In the genomic region with DNA sequence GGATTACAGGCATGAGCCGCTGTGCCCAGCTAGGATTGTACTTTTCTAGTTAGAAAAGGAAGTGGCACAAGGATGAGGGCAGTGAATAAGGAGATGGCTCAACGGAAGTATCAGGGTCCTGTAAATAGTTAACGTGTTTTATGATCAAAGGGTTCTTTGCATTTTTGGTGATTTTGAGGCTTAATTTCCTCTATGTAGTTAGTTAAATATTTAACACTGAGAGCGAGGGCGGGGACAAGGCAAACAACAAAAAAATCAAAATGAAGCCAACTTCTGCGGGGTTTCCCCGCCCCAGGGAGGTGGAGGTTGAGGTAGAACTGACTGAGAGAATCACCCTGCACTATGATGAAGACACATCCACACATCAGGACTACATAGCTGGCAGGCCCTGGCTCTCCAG, we compare ENCODE assay signal across 8 cellular contexts. TPM values are rescaled to one million over a fixed set of nuclear protein-coding genes. Genes with fewer than 3 reads are reported as not detected.
DNase-seq lines count a peak whose midpoint lies in the region; ATAC-seq, FAIRE-seq and TF ChIP-seq lines count a peak whose summit lies in the region.
"Not testable (repeated sequence)": the region's sequence is repeated elsewhere in the genome, so short reads cannot be mapped to it uniquely, and the experiment has no call there.

No MANE protein-coding gene starts in this region.

- not testable (repeated sequence) for H3K9me3 ChIP-seq in CD4-positive, alpha-beta memory T cell (ENCODE audit: control insufficient read depth in 1 of 2, low read length in 2 of 2); endothelial cell of umbilical vein (replicated peaks; ENCODE audit: control insufficient read depth, insufficient read depth, low read length); right atrium auricular region; right lobe of liver; upper lobe of left lung

- not testable (repeated sequence) for DNase-seq in CD4-positive, alpha-beta memory T cell; RWPE1 (ENCODE audit: low spot score); endothelial cell of umbilical vein (ENCODE audit: low read depth, low spot score); right atrium auricular region (ENCODE audit: low spot score); upper lobe of left lung
- DNase-seq in activated effector memory CD4-positive, alpha-beta T cell treated with anti-CD3 and anti-CD28 coated beads, Interleukin-2, amount 50 U/mL, for 16 hours: peak; percentile 60
- DNase-seq in right lobe of liver: peak in 1 of 3 donors; percentile 46
- DNase-seq in posterior vena cava (ENCODE audit: low spot score): peak; percentile 19

- not testable (repeated sequence) for H3K27ac ChIP-seq in CD4-positive, alpha-beta memory T cell (ENCODE audit: low read depth, low read length); endothelial cell of umbilical vein (ENCODE audit: insufficient read depth, low read depth, low read length)
- H3K27ac ChIP-seq in RWPE1 (peak overlapping the region; percentile 96), right atrium auricular region (peak overlapping the region; percentile 42 to 51), right lobe of liver (peak overlapping the region in 2 of 3 donors; percentile 33 to 47), upper lobe of left lung (peak overlapping the region; percentile 70 to 87 (median 78))

- not testable (repeated sequence) for H3K4me3 ChIP-seq in CD4-positive, alpha-beta memory T cell (ENCODE audit: low read length in 2 of 2); endothelial cell of umbilical vein (replicated peaks in 1 of 3; ENCODE audit: insufficient read depth in 1 of 3, low read depth in 1 of 3, low read length in 3 of 3); right atrium auricular region; right lobe of liver; upper lobe of left lung

- H3K79me2 ChIP-seq in endothelial cell of umbilical vein (ENCODE audit: control insufficient read depth, insufficient read depth, low read length): not testable (repeated sequence)

- not testable (repeated sequence) for H3K9me1 ChIP-seq in endothelial cell of umbilical vein (replicated peaks; ENCODE audit: control insufficient read depth, extremely low read depth, insufficient read depth, low read length)

- peak; percentile 78 for FAIRE-seq in endothelial cell of umbilical vein (lab: Jason Lieb, UNC)

- H3K4me1 Mint-ChIP-seq in CD4-positive, alpha-beta memory T cell: peaks cover 8 to 24% (median 16%) of the 10 kb centered on the region in 4 donors

- not testable (repeated sequence) for H3K9ac ChIP-seq in endothelial cell of umbilical vein (replicated peaks; ENCODE audit: extremely low read depth, insufficient read depth, low read length)

- H3K9me3 Mint-ChIP-seq in CD4-positive, alpha-beta memory T cell: not testable (repeated sequence)

- peaks cover 6 to 22% of the 10 kb centered on the region in 2 donors for H3K36me3 Mint-ChIP-seq in CD4-positive, alpha-beta memory T cell

- not testable (repeated sequence) for TF ChIP-seq EP300 in upper lobe of left lung (IDR thresholded peaks at IDR 0.05)

- H2AFZ ChIP-seq in endothelial cell of umbilical vein (ENCODE audit: low read depth, low read length): not testable (repeated sequence)

- CTCF ChIA-PET in CD4-positive, alpha-beta memory T cell (lab: Charles Lee; ENCODE audit: partially characterized antibody); RWPE1 (lab: Yijun Ruan, JAX): not testable (repeated sequence)
- CTCF ChIA-PET in endothelial cell of umbilical vein (lab: Charles Lee): interaction anchor here (0.7 kb wide), 1 partner anchor 16 kb away, joined by 3 read pairs; the partner anchor contains the start of gene ARHGAP27

- TF ChIP-seq CTCF in RWPE1 (conservative IDR thresholded peaks at IDR 0.05; ENCODE audit: low read depth); endothelial cell of umbilical vein (IDR thresholded peaks at IDR 0.05; ENCODE audit: extremely low read depth in 1 of 2, insufficient read depth in 1 of 2, low read depth in 1 of 2, low read length in 2 of 2); right atrium auricular region (IDR thresholded peaks at IDR 0.05); right lobe of liver (IDR thresholded peaks at IDR 0.05); upper lobe of left lung (IDR thresholded peaks at IDR 0.05): not testable (repeated sequence)

- dilution Hi-C loops in endothelial cell of umbilical vein (cut with MboI; ENCODE audit: extremely low pct_ligation_motif_present, low sequenced_read_pairs): not testable (repeated sequence)

- H3K27me3 ChIP-seq in CD4-positive, alpha-beta memory T cell (ENCODE audit: insufficient read depth, low read length); endothelial cell of umbilical vein (ENCODE audit: control insufficient read depth in 2 of 2, insufficient read depth in 2 of 2, low read length in 2 of 2); right atrium auricular region; right lobe of liver; upper lobe of left lung: not testable (repeated sequence)

- not testable (repeated sequence) for H4K20me1 ChIP-seq in endothelial cell of umbilical vein (replicated peaks; ENCODE audit: control insufficient read depth, extremely low read depth, insufficient read depth, low read length)

- intact Hi-C loops in CD4-positive, alpha-beta memory T cell (cut with micrococcal nuclease); endothelial cell of umbilical vein (cut with micrococcal nuclease); right lobe of liver (cut with DNase I); posterior vena cava (cut with DNase I): not testable (repeated sequence)

- not testable (repeated sequence) for H3K4me1 ChIP-seq in CD4-positive, alpha-beta memory T cell (ENCODE audit: insufficient read depth, low read length); right atrium auricular region
- H3K4me1 ChIP-seq in endothelial cell of umbilical vein (ENCODE audit: control insufficient read depth, extremely low read depth, insufficient read depth, low read length): peaks cover 18% of the 10 kb centered on the region
- peaks cover 0 to 27% (median 3%) of the 10 kb centered on the region in 4 donors for H3K4me1 ChIP-seq in right lobe of liver
- peaks cover 10 to 24% (median 18%) of the 10 kb centered on the region in 4 donors for H3K4me1 ChIP-seq in upper lobe of left lung

- peak overlapping the region in 5 of 7 donors; percentile 3 to 66 (median 51) for H3K27ac Mint-ChIP-seq in CD4-positive, alpha-beta memory T cell

- H3K4me3 Mint-ChIP-seq in CD4-positive, alpha-beta memory T cell: not testable (repeated sequence)

- not testable (repeated sequence) for H3K4me2 ChIP-seq in endothelial cell of umbilical vein (ENCODE audit: insufficient read depth, low read length)

- H3K27me3 Mint-ChIP-seq in CD4-positive, alpha-beta memory T cell: not testable (repeated sequence)

- H3K36me3 ChIP-seq in CD4-positive, alpha-beta memory T cell (ENCODE audit: insufficient read depth, low read length); endothelial cell of umbilical vein (ENCODE audit: control insufficient read depth in 2 of 2, extremely low read depth in 1 of 2, insufficient read depth in 2 of 2, low read length in 2 of 2); right atrium auricular region; right lobe of liver: not testable (repeated sequence)
- H3K36me3 ChIP-seq in upper lobe of left lung: peaks cover 0 to 37% (median 23%) of the 10 kb centered on the region in 4 donors

- POLR2A ChIA-PET in CD4-positive, alpha-beta memory T cell (lab: Charles Lee; ENCODE audit: partially characterized antibody); RWPE1 (lab: Yijun Ruan, JAX; ENCODE audit: low non-redundant PET); endothelial cell of umbilical vein (lab: Charles Lee): not testable (repeated sequence)

- WGBS in right lobe of liver (ENCODE audit: insufficient coverage, low coverage, low lambda C conversion rate, missing lambda C conversion rate): 19% methylated on average over 7 of the region's 7 CpGs
- 66 to 68% methylated on average over 7 of the region's 7 CpGs for WGBS in upper lobe of left lung, 2 donors

- TF ChIP-seq POLR2A in endothelial cell of umbilical vein (IDR thresholded peaks at IDR 0.05; ENCODE audit: low read depth, low read length); right lobe of liver (IDR thresholded peaks at IDR 0.05); upper lobe of left lung (IDR thresholded peaks at IDR 0.05): not testable (repeated sequence)

- not testable (repeated sequence) for BruUV-seq in endothelial cell of umbilical vein (replicated peaks; lab: Mats Ljungman, UMichigan)

- ATAC-seq in right lobe of liver: peak in 3 of 4 donors; percentile 33 to 63 (median 36)
- ATAC-seq in upper lobe of left lung (ENCODE audit: low FRiP score in 2 of 2): not testable (repeated sequence)

RNA-seq across cellular contexts. Expression of gene ARHGAP27, which starts 15.4 kb away (rescaled TPM):
- total RNA-seq in CD4-positive, alpha-beta memory T cell: 100 to 1,000 TPM; 108 to 113 TPM
- 10 to 100 TPM; 23.0 to 30.6 TPM for polyA plus RNA-seq in CD4-positive, alpha-beta memory T cell
- total RNA-seq in endothelial cell of umbilical vein (40.4 and 47.0 TPM in 2 replicates), right atrium auricular region (10 to 100 TPM; 18.9 to 21.9 TPM), right lobe of liver (1 to 10 TPM; 4.9 to 9.3 (median 6.8) TPM), posterior vena cava (10 to 100 TPM; 17.8 to 24.5 TPM), upper lobe of left lung (100 to 1,000 TPM in 1 of 6 donors, 10 to 100 TPM in 5; 46.1 to 243 (median 81.4) TPM)
- polyA plus RNA-seq in endothelial cell of umbilical vein: 21.0 and 26.3 TPM in 2 replicates
- 10.5 and 14.8 TPM in 2 replicates for polyA plus RNA-seq in endothelial cell of umbilical vein (2011; cell fraction: cytosol; rRNA removed)
- 88.2 and 110 TPM in 2 replicates for polyA plus RNA-seq in endothelial cell of umbilical vein (2011; cell fraction: nucleus; rRNA removed)
- 8.4 and 14.1 TPM in 2 replicates for polyA plus RNA-seq in endothelial cell of umbilical vein (2012)
- 18.7 and 31.0 TPM in 2 replicates for polyA minus RNA-seq in endothelial cell of umbilical vein
- polyA minus RNA-seq in endothelial cell of umbilical vein (2011; cell fraction: cytosol; rRNA and poly(A)+ RNA removed): 7.2 TPM
- polyA minus RNA-seq in endothelial cell of umbilical vein (2011; cell fraction: nucleus; rRNA and poly(A)+ RNA removed): 26.7 and 50.3 TPM in 2 replicates

RNA-seq across cellular contexts. Expression of gene PLEKHM1, which starts 42.5 kb away (rescaled TPM):
- 10 to 100 TPM; 82.9 to 92.5 TPM for total RNA-seq in CD4-positive, alpha-beta memory T cell
- polyA plus RNA-seq in CD4-positive, alpha-beta memory T cell: 10 to 100 TPM in 1 of 2 donors, 1 to 10 TPM in 1; 6.8 to 18.8 TPM
- total RNA-seq in endothelial cell of umbilical vein (52.0 and 54.8 TPM in 2 replicates), right atrium auricular region (10 to 100 TPM; 26.9 to 46.1 TPM), right lobe of liver (10 to 100 TPM; 11.9 to 27.5 (median 23.1) TPM), posterior vena cava (10 to 100 TPM; 43.2 to 45.3 TPM), upper lobe of left lung (100 to 1,000 TPM in 2 of 6 donors, 10 to 100 TPM in 4; 52.1 to 229 (median 72.0) TPM)
- polyA plus RNA-seq in endothelial cell of umbilical vein: 29.7 and 36.5 TPM in 2 replicates
- 17.4 and 22.1 TPM in 2 replicates for polyA plus RNA-seq in endothelial cell of umbilical vein (2011; cell fraction: cytosol; rRNA removed)
- 33.9 and 50.4 TPM in 2 replicates for polyA plus RNA-seq in endothelial cell of umbilical vein (2011; cell fraction: nucleus; rRNA removed)
- polyA plus RNA-seq in endothelial cell of umbilical vein (2012): 36.4 and 43.4 TPM in 2 replicates
- 84.5 and 99.4 TPM in 2 replicates for polyA minus RNA-seq in endothelial cell of umbilical vein
- 17.5 TPM for polyA minus RNA-seq in endothelial cell of umbilical vein (2011; cell fraction: cytosol; rRNA and poly(A)+ RNA removed)
- polyA minus RNA-seq in endothelial cell of umbilical vein (2011; cell fraction: nucleus; rRNA and poly(A)+ RNA removed): 43.8 and 46.4 TPM in 2 replicates
